12 cellular contexts compared by ENCODE assay signal in the genomic region with DNA sequence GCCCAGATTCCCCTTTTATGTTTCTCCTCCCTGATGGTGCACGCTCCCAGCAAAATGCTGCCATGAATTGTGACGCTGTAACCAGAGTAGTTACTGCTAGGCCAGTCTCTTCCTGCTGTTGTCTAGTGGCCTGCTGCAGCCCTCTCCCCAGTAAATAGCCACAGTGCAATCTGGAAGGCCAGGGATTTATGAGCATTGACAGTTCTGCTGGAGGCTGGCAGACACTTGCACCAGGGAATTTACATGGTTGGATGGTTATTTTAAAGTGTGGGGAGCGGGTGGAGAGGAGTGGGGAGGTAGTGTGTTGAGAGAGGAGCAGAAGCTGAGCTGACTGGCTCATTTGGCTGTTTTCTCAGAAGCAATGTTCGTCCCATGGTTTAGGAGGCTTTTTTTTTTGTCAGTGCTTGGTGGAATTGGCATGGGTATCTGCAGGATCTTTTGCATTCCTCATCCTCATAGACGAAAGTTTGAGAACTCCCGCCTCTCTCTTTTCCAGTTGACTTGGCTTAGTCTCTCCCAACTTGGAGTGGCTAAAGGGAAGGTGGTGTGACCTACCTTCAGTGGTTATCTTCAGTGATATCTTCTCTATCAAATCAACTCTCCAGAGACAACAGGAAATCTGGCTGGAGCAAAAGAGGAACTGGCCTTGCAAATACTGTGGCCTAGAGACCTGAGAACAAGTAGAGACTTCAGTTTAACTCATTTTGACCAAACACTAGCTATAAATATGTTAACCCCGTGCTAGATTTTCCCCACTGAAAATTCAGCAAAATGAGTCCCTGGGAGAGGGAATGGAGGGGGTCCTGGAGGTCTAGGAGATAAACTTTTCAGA.
A peak's percentile ranks its signal among the peaks of the same experiment; 100 is the strongest.
DNase-seq lines count a peak whose midpoint lies in the region; ATAC-seq and TF ChIP-seq lines count a peak whose summit lies in the region.
"Had no signal": no experiment of that assay in that cellular context is flagged by ENCODE, and none has a peak within 500 bp of the region (broad histone marks: within the 10 kb centered on the region; RNA-seq: fewer than 3 reads in every experiment).

No MANE protein-coding gene starts in this region.

- H3K36me3 Mint-ChIP-seq in memory B cell = peaks cover 17% of the 10 kb centered on the region

- H3K4me1 Mint-ChIP-seq in memory B cell = peaks cover 60% of the 10 kb centered on the region

- DNase-seq in NCI-H2227 (lab: John Stamatoyannopoulos, UW; ENCODE audit: unreplicated experiment) = peak; percentile 53
- DNase-seq in memory B cell (ENCODE audit: low spot score in 2 of 2) = peak; percentile 18 to 41
- DNase-seq in SW 1271 (lab: John Stamatoyannopoulos, UW) = no peak
- DNase-seq in EL = no peak
- DNase-seq in suprapubic skin (ENCODE audit: low spot score in 2 of 2) = no peak
- DNase-seq: activated CD4-positive, alpha-beta T cell treated with anti-CD3 and anti-CD28 coated beads for 48 hours; foreskin keratinocyte; NCI-H524 treated with DMSO at 0.1 percent for 48 hours had no signal

- H3K27me3 ChIP-seq in suprapubic skin = no peaks in the 10 kb centered on the region
- H3K27me3 ChIP-seq: foreskin keratinocyte had no signal

- TF ChIP-seq CTCF in suprapubic skin (IDR thresholded peaks at IDR 0.05) = no peak

- H3K4me3 Mint-ChIP-seq in memory B cell = peak overlapping the region; percentile 73

- no peaks in the 10 kb centered on the region for H3K27me3 Mint-ChIP-seq in memory B cell
- H3K27me3 Mint-ChIP-seq: naive thymus-derived CD8-positive, alpha-beta T cell had no signal

- ATAC-seq in GM18502 (IDR thresholded peaks at IDR 0.05; ENCODE audit: poor library complexity, unreplicated experiment) (peak; percentile 64), HG02840 (IDR thresholded peaks at IDR 0.05; ENCODE audit: low FRiP score, unreplicated experiment) (peak; percentile 42), memory B cell (ENCODE audit: low read depth) (peak; percentile 67), GM18520 (IDR thresholded peaks at IDR 0.05; ENCODE audit: unreplicated experiment) (no peak)
- ATAC-seq: foreskin keratinocyte; naive thymus-derived CD8-positive, alpha-beta T cell had no signal

- peaks cover 50% of the 10 kb centered on the region for H3K36me3 ChIP-seq in suprapubic skin

- no peak for TF ChIP-seq EP300 in suprapubic skin (IDR thresholded peaks at IDR 0.05)

- H3K27ac Mint-ChIP-seq in memory B cell = peak overlapping the region; percentile 95

- no peak overlapping the region for H3K4me3 ChIP-seq in suprapubic skin

- TF ChIP-seq POLR2A in suprapubic skin (IDR thresholded peaks at IDR 0.05) = no peak

- H3K27ac ChIP-seq in suprapubic skin = no peak overlapping the region
- H3K27ac ChIP-seq: foreskin keratinocyte had no signal

- no peaks in the 10 kb centered on the region for H3K9me3 Mint-ChIP-seq in memory B cell
- H3K9me3 Mint-ChIP-seq: naive thymus-derived CD8-positive, alpha-beta T cell had no signal

- H3K4me1 ChIP-seq in suprapubic skin = no peaks in the 10 kb centered on the region

- no peaks in the 10 kb centered on the region for H3K9me3 ChIP-seq in suprapubic skin

- 81% methylated on average over 7 of the region's 7 CpGs for WGBS in suprapubic skin

Comparison
In these comparisons a context has a peak if more than half of its experiments do, and no peak if none do; other contexts are left out.
1. DNase-seq: peak in NCI-H2227 (single experiment) and memory B cell (2 of 2); none in SW 1271 (0 of 2), EL (single experiment) and suprapubic skin (0 of 2).